In genomic region chr13:110433014-110433413, GRCh38 we compare ENCODE assay signal across 18 cellular contexts.
DNase-seq lines count a peak whose midpoint lies in the region; ATAC-seq and TF ChIP-seq lines count a peak whose summit lies in the region.
"Had no signal": no experiment of that assay in that cellular context is flagged by ENCODE, and none has a peak within 500 bp of the region (broad histone marks: within the 10 kb centered on the region; RNA-seq: fewer than 3 reads in every experiment).

No MANE protein-coding gene starts in this region.

- H3K9me3 Mint-ChIP-seq in nephron progenitor cell, result no peaks in the 10 kb centered on the region
- H3K9me3 Mint-ChIP-seq: type B pancreatic cell had no signal

- no peaks in the 10 kb centered on the region for H3K9me3 ChIP-seq in body of pancreas
- H3K9me3 ChIP-seq in thoracic aorta, result no peaks in the 10 kb centered on the region
- H3K9me3 ChIP-seq: ovary had no signal

- peak overlapping the region; percentile 66 for H3K27ac Mint-ChIP-seq in nephron progenitor cell
- H3K27ac Mint-ChIP-seq: type B pancreatic cell had no signal

- no peak for TF ChIP-seq POLR2A in body of pancreas (IDR thresholded peaks at IDR 0.05)

- H3K27me3 Mint-ChIP-seq in nephron progenitor cell (ENCODE audit: low read depth, poor library complexity), result no peaks in the 10 kb centered on the region
- H3K27me3 Mint-ChIP-seq: type B pancreatic cell had no signal

- H3K4me3 Mint-ChIP-seq in nephron progenitor cell, result no peak overlapping the region
- H3K4me3 Mint-ChIP-seq: type B pancreatic cell had no signal

- H3K4me3 ChIP-seq in body of pancreas (no peak overlapping the region), thoracic aorta (peak overlapping the region; percentile 29)
- H3K4me3 ChIP-seq: ovary had no signal

- H3K36me3 ChIP-seq in body of pancreas (replicated peaks in 1 of 2; ENCODE audit: insufficient read depth in 1 of 2, low read depth in 2 of 2) (no peaks in the 10 kb centered on the region), thoracic aorta (peaks cover 55% of the 10 kb centered on the region)
- H3K36me3 ChIP-seq: ovary had no signal

- TF ChIP-seq CTCF in body of pancreas (IDR thresholded peaks at IDR 0.05), result no peak
- TF ChIP-seq CTCF in nephron progenitor cell (IDR thresholded peaks at IDR 0.05), result no peak
- no peak for TF ChIP-seq CTCF in thoracic aorta (IDR thresholded peaks at IDR 0.05)

- H3K4me1 Mint-ChIP-seq in nephron progenitor cell, result peaks cover 23% of the 10 kb centered on the region

- ATAC-seq in body of pancreas, result peak; percentile 42
- ATAC-seq in Right ventricle myocardium superior (ENCODE audit: poor library complexity), result peak; percentile 59
- peak; percentile 70 for ATAC-seq in thoracic aorta (ENCODE audit: insufficient number of reproducible peaks, low FRiP score, low read depth)
- no peak for ATAC-seq in GM19452 (IDR thresholded peaks at IDR 0.05; ENCODE audit: unreplicated experiment)

- 67 to 86% methylated on average over 10 to 13 of the region's 14 CpGs for WGBS in body of pancreas, 2 donors

- H3K4me1 ChIP-seq in body of pancreas, result no peaks in the 10 kb centered on the region
- H3K4me1 ChIP-seq in thoracic aorta (ENCODE audit: control insufficient read depth in 1 of 2, low read depth in 2 of 2), result peaks cover 16 to 56% of the 10 kb centered on the region in 2 donors

- H3K27me3 ChIP-seq in body of pancreas (no peaks in the 10 kb centered on the region), thoracic aorta (replicated peaks; ENCODE audit: insufficient read depth) (no peaks in the 10 kb centered on the region)
- H3K27me3 ChIP-seq: ovary had no signal

- DNase-seq in body of pancreas (no peak), Right ventricle myocardium superior (peak; percentile 70), nephron progenitor cell (no peak), thoracic aorta (ENCODE audit: low spot score) (peak; percentile 60), occipital lobe (lab: John Stamatoyannopoulos, UW) (no peak), NCI-H345 (lab: John Stamatoyannopoulos, UW) (no peak), NCI-H524 treated with DMSO at 0.1 percent for 48 hours (lab: John Stamatoyannopoulos, UW) (no peak)
- DNase-seq: activated CD8-positive, alpha-beta memory T cell treated with anti-CD3 and anti-CD28 coated beads for 24 hours; activated effector memory CD4-positive, alpha-beta T cell treated with Interleukin-2 at 50 U/mL for 16 hours; Calu3; GF-D8; midbrain; NCI-H1048; NCI-H226; ovary; stimulated activated CD4-positive, alpha-beta T cell treated with anti-CD3 and anti-CD28 coated beads, Interleukin-1b, Interleukin-23, amount 100 ng/mL, for 48 hours had no signal

- no peak overlapping the region for H3K27ac ChIP-seq in body of pancreas
- peak overlapping the region; percentile 77 to 82 for H3K27ac ChIP-seq in thoracic aorta
- H3K27ac ChIP-seq: ovary had no signal

- peaks cover 91% of the 10 kb centered on the region for H3K36me3 Mint-ChIP-seq in nephron progenitor cell (ENCODE audit: low read depth)

- intact Hi-C loops in body of pancreas (cut with DNase I), result no loop called here
- intact Hi-C loops in Right ventricle myocardium superior (cut with DNase I), result no loop called here

Comparison
In these comparisons a context has a peak if more than half of its experiments do, and no peak if none do; other contexts are left out.
1. DNase-seq: peak in Right ventricle myocardium superior (single experiment) and thoracic aorta (single experiment); none in body of pancreas (0 of 4), nephron progenitor cell (single experiment), occipital lobe (single experiment), NCI-H345 (single experiment) and NCI-H524 treated with DMSO at 0.1 percent for 48 hours (single experiment).
2. H3K27ac ChIP-seq: peak in thoracic aorta (2 of 2); none in body of pancreas (0 of 4).